Comparison of ENCODE assay signal across 17 cellular contexts in the genomic region with DNA sequence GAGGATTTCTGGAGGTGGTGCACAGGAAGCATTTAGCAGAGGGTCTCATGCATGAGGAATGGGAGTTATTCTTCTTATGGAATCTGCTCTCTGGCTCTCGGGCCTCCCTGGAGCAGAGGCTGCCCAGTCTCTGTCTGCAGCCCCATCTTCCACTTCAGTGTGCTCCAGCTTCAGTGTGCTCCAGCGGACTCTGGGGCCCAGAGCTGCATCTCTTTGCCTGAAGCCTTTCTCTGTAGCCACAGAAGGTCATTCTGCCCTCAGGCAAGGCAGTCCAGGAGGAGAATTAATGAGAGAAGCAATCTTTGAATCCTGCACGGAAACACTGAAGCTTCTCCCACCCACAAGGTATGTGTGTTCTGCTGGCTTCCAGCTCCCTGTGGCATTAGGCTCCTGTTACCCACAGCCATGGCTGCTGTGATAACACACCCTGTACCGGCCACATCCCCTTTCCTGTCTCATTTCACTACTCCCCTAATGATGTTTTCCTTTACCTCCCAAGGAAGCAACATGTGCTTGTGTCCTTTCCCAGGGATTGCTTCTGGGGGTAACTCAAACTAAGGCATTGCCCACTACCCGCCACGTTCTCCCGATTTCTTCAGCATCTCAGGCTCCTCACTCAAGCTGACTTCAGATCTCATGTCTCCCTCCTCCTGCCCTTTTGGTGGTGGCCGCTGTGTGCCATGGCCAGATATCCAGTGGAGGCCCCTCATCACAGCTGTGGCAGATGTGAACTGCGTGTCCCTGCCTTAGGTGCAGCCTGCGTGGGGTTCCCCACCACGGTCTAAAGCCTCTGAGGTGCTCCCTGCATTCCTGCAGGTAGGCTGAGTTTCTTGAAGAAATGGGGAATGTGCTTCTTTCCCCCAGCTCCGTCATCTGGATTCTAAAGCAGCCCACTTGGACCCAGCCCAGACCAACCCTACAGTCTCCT.
A peak's percentile ranks its signal among the peaks of the same experiment; 100 is the strongest.
DNase-seq lines count a peak whose midpoint lies in the region; ATAC-seq and TF ChIP-seq lines count a peak whose summit lies in the region.
"Had no signal": no experiment of that assay in that cellular context is flagged by ENCODE, and none has a peak within 500 bp of the region (broad histone marks: within the 10 kb centered on the region; RNA-seq: fewer than 3 reads in every experiment).

No MANE protein-coding gene starts in this region.

- POLR2A ChIA-PET in T-cell (lab: Charles Lee): no interaction called here

- H3K27ac Mint-ChIP-seq in T-cell: no peak overlapping the region

- H3K36me3 ChIP-seq in H7 (replicated peaks; ENCODE audit: control insufficient read depth, insufficient read depth, low read length) (no peaks in the 10 kb centered on the region), esophagus muscularis mucosa (no peaks in the 10 kb centered on the region), trophoblast cell (ENCODE audit: control insufficient read depth in 1 of 2, insufficient read depth in 2 of 2, low read length in 2 of 2) (no peaks in the 10 kb centered on the region)
- H3K36me3 ChIP-seq: BLaER1 had no signal

- intact Hi-C loops in esophagus muscularis mucosa (cut with DNase I): loop anchor here (10.0 kb wide), 1 partner anchor 179 kb away; a partner anchor contains a TSS

- no peaks in the 10 kb centered on the region for H3K79me1 ChIP-seq in trophoblast cell (ENCODE audit: low read length)

- no peak for TF ChIP-seq EP300 in esophagus muscularis mucosa (IDR thresholded peaks at IDR 0.05)

- no peak for TF ChIP-seq CTCF in C4-2B (conservative IDR thresholded peaks at IDR 0.05)
- TF ChIP-seq CTCF in esophagus muscularis mucosa (IDR thresholded peaks at IDR 0.05): no peak

- no peak overlapping the region for H4K91ac ChIP-seq in trophoblast cell (ENCODE audit: low read depth, low read length)

- CTCF ChIA-PET in T-cell (lab: Charles Lee): no interaction called here

- H3K27me3 ChIP-seq in H7 (ENCODE audit: control insufficient read depth, insufficient read depth, low read length) (no peaks in the 10 kb centered on the region), esophagus muscularis mucosa (no peaks in the 10 kb centered on the region), trophoblast cell (ENCODE audit: insufficient read depth, low read length) (no peaks in the 10 kb centered on the region)
- H3K27me3 ChIP-seq: BLaER1 had no signal

- no peak for ATAC-seq in T-cell (replicated peaks in 1 of 4)
- no peak for ATAC-seq in HG03469 (IDR thresholded peaks at IDR 0.05; ENCODE audit: unreplicated experiment)
- ATAC-seq: K562, PC-3 had no signal

- no peak overlapping the region for H3K4me2 ChIP-seq in trophoblast cell (ENCODE audit: low read length)
- H3K4me2 ChIP-seq: BLaER1 had no signal

- H2BK120ac ChIP-seq in trophoblast cell (ENCODE audit: insufficient read depth, low read length, poor library complexity): no peak overlapping the region

- no peak for TF ChIP-seq POLR2A in esophagus muscularis mucosa (IDR thresholded peaks at IDR 0.05; ENCODE audit: low read depth)

- H3K4me1 Mint-ChIP-seq in T-cell: no peaks in the 10 kb centered on the region

- peak overlapping the region; percentile 74 for H3K27ac ChIP-seq in C4-2B
- H3K27ac ChIP-seq in esophagus muscularis mucosa (replicated peaks in 1 of 4): peak overlapping the region; percentile 73 to 83 (median 78)
- H3K27ac ChIP-seq in trophoblast cell (ENCODE audit: low read depth, low read length): no peak overlapping the region
- H3K27ac ChIP-seq: BLaER1, SK-N-MC had no signal

- no peak overlapping the region for H4K12ac ChIP-seq in trophoblast cell (ENCODE audit: low read depth, low read length)

- H2BK5ac ChIP-seq in trophoblast cell (ENCODE audit: low read depth, low read length, poor library complexity): no peak overlapping the region

- 88% methylated on average over 12 of the region's 12 CpGs for WGBS in esophagus muscularis mucosa
- no CpG with 5 or more reads among the region's 12 CpGs for WGBS in trophoblast cell (ENCODE audit: extremely low coverage, insufficient coverage, insufficient read length)

- H3K4me3 ChIP-seq in H7 (ENCODE audit: insufficient read depth, low read depth, low read length): no peak overlapping the region
- H3K4me3 ChIP-seq in esophagus muscularis mucosa: no peak overlapping the region
- H3K4me3 ChIP-seq in trophoblast cell (ENCODE audit: low read depth, low read length): no peak overlapping the region
- H3K4me3 ChIP-seq: BLaER1, K562, SK-N-MC had no signal

- no peaks in the 10 kb centered on the region for H3K79me2 ChIP-seq in trophoblast cell (ENCODE audit: control insufficient read depth, insufficient read depth, low read length, poor library complexity)

- H3K4me3 Mint-ChIP-seq in T-cell: no peak overlapping the region

- peaks cover 9 to 16% of the 10 kb centered on the region in 2 donors for H3K27me3 Mint-ChIP-seq in T-cell

- no peaks in the 10 kb centered on the region for H3K9me3 ChIP-seq in esophagus muscularis mucosa
- H3K9me3 ChIP-seq in trophoblast cell (ENCODE audit: insufficient read depth, low read depth, low read length): no peaks in the 10 kb centered on the region
- H3K9me3 ChIP-seq: BLaER1 had no signal

- no peak overlapping the region for H3K23ac ChIP-seq in trophoblast cell (ENCODE audit: low read length)

- H3K9ac ChIP-seq in trophoblast cell (ENCODE audit: low read length): no peak overlapping the region
- H3K9ac ChIP-seq: BLaER1 had no signal

- no peaks in the 10 kb centered on the region for H3K36me3 Mint-ChIP-seq in T-cell

- DNase-seq in H7: peak; percentile 2
- DNase-seq in esophagus muscularis mucosa (ENCODE audit: extremely low spot score): peak; percentile 74
- peak; percentile 6 to 52 for DNase-seq in trophoblast cell
- no peak for DNase-seq in T-cell
- DNase-seq in HPDE6-E6E7 (ENCODE audit: extremely low spot score): no peak
- DNase-seq: DMS153, NCI-H1048, NCI-H1694, NCI-H2107, NCI-H226, NCI-H526, PC-3 had no signal

- H3K4me1 ChIP-seq in esophagus muscularis mucosa (peaks cover 14 to 66% (median 51%) of the 10 kb centered on the region in 4 donors), trophoblast cell (ENCODE audit: control insufficient read depth in 1 of 2, insufficient read depth in 2 of 2, low read length in 2 of 2) (no peaks in the 10 kb centered on the region)

- no peak overlapping the region for H3K14ac ChIP-seq in trophoblast cell (ENCODE audit: low read length)

- H2AFZ ChIP-seq in trophoblast cell (ENCODE audit: insufficient read depth, low read length, poor library complexity): no peak overlapping the region

- H3K18ac ChIP-seq in trophoblast cell (ENCODE audit: low read length): no peak overlapping the region

- no peak overlapping the region for H2BK12ac ChIP-seq in trophoblast cell (ENCODE audit: low read length)

- no peaks in the 10 kb centered on the region for H3K9me3 Mint-ChIP-seq in T-cell

- no peak overlapping the region for H4K8ac ChIP-seq in trophoblast cell (ENCODE audit: low read depth, low read length)

- no peak overlapping the region for H3K4ac ChIP-seq in trophoblast cell (ENCODE audit: low read depth, low read length)

- H2AK5ac ChIP-seq in trophoblast cell (ENCODE audit: low read length): no peak overlapping the region

Comparison
In these comparisons a context has a peak if more than half of its experiments do, and no peak if none do; other contexts are left out.
1. DNase-seq: peak in H7 (single experiment), esophagus muscularis mucosa (single experiment) and trophoblast cell (2 of 2); none in T-cell (0 of 34) and HPDE6-E6E7 (single experiment).